In genomic region chr9:114696814-114697544, GRCh38 we compare ENCODE assay signal across 8 cellular contexts. TPM values are rescaled to one million over a fixed set of nuclear protein-coding genes. Genes with fewer than 3 reads are reported as not detected.
A peak's percentile ranks its signal among the peaks of the same experiment; 100 is the strongest.
DNase-seq lines count a peak whose midpoint lies in the region; ATAC-seq lines count a peak whose summit lies in the region.

No MANE protein-coding gene starts in this region.

- H3K4me3 Mint-ChIP-seq in activated CD8-positive, alpha-beta T cell treated with anti-CD3 and anti-CD28 coated beads, Interleukin-2, amount 10 ng/mL, durations not matched to agents 7 days and 5 days = peak overlapping the region; percentile 52

- no peaks in the 10 kb centered on the region for H3K9me3 ChIP-seq in MG63

- H3K4me3 ChIP-seq in MG63 = no peak overlapping the region

- peaks cover 3% of the 10 kb centered on the region for H3K9me3 Mint-ChIP-seq in activated CD8-positive, alpha-beta T cell treated with anti-CD3 and anti-CD28 coated beads, Interleukin-2, amount 10 ng/mL, durations not matched to agents 7 days and 5 days (ENCODE audit: insufficient read depth)

- H3K4me1 Mint-ChIP-seq in activated CD8-positive, alpha-beta T cell treated with anti-CD3 and anti-CD28 coated beads, Interleukin-2, amount 10 ng/mL, durations not matched to agents 7 days and 5 days (ENCODE audit: low read depth) = peaks cover 94% of the 10 kb centered on the region

- no peaks in the 10 kb centered on the region for H3K36me3 ChIP-seq in MG63

- CTCF ChIA-PET in activated CD8-positive, alpha-beta T cell treated with anti-CD3 and anti-CD28 coated beads, Interleukin-2, amount 10 ng/mL, durations not matched to agents 7 days and 5 days (lab: Charles Lee) = interaction anchor here (1.1 to 10.0 kb wide), 9 partner anchors 9 to 233 kb away, joined by 3 to 90 read pairs (median 9); partner anchors contain the start of genes TEX48 and TNFSF8

- no peaks in the 10 kb centered on the region for H3K27me3 ChIP-seq in MG63

- POLR2A ChIA-PET in activated CD8-positive, alpha-beta T cell treated with anti-CD3 and anti-CD28 coated beads, Interleukin-2, amount 10 ng/mL, durations not matched to agents 7 days and 5 days (lab: Charles Lee) = interaction anchor here (0.6 to 5.1 kb wide), 13 partner anchors 8 to 233 kb away, joined by 3 to 55 read pairs (median 4); partner anchors contain the start of genes ATP6V1G1 and TNFSF8

- peak; percentile 68 for ATAC-seq in GM19035 (IDR thresholded peaks at IDR 0.05; ENCODE audit: unreplicated experiment)
- ATAC-seq in HG03025 (IDR thresholded peaks at IDR 0.05; ENCODE audit: low FRiP score, unreplicated experiment) = peak; percentile 50
- peak; percentile 76 for ATAC-seq in activated CD8-positive, alpha-beta T cell treated with anti-CD3 and anti-CD28 coated beads, Interleukin-2, amount 10 ng/mL, durations not matched to agents 7 days and 5 days

- DNase-seq in activated CD8-positive, alpha-beta T cell treated with anti-CD3 and anti-CD28 coated beads, Interleukin-2, amount 10 ng/mL, durations not matched to agents 7 days and 5 days = peak; percentile 89
- DNase-seq in stimulated activated CD4-positive, alpha-beta T cell treated with anti-CD3 and anti-CD28 coated beads, Interleukin-2, amount 100 ng/mL, for 24 hours = peak; percentile 70 to 74
- DNase-seq in cortex of kidney (lab: John Stamatoyannopoulos, UW) (no peak), Ammon's horn (ENCODE audit: low spot score) (no peak), MG63 (no peak), GOT3 (lab: John Stamatoyannopoulos, UW) (no peak)

- peak overlapping the region; percentile 98 for H3K27ac Mint-ChIP-seq in activated CD8-positive, alpha-beta T cell treated with anti-CD3 and anti-CD28 coated beads, Interleukin-2, amount 10 ng/mL, durations not matched to agents 7 days and 5 days

- H3K36me3 Mint-ChIP-seq in activated CD8-positive, alpha-beta T cell treated with anti-CD3 and anti-CD28 coated beads, Interleukin-2, amount 10 ng/mL, durations not matched to agents 7 days and 5 days (ENCODE audit: low read depth) = peaks cover 43% of the 10 kb centered on the region

- H3K27me3 Mint-ChIP-seq in activated CD8-positive, alpha-beta T cell treated with anti-CD3 and anti-CD28 coated beads, Interleukin-2, amount 10 ng/mL, durations not matched to agents 7 days and 5 days (ENCODE audit: low read depth) = no peaks in the 10 kb centered on the region

RNA-seq across cellular contexts. Expression of gene TEX48, which starts 15.0 kb away (rescaled TPM):
- 1 to 10 TPM in 1 of 2 experiments, under 1 TPM in 1; 0.61 to 1.7 TPM for total RNA-seq in activated CD8-positive, alpha-beta T cell treated with anti-CD3 and anti-CD28 coated beads, Interleukin-2, amount 10 ng/mL, durations not matched to agents 7 days and 5 days
- total RNA-seq in MG63 (2014; rRNA removed; shearing (Covaris generic); ENCODE audit: low replicate concordance) = not detected in 2 replicates

RNA-seq across cellular contexts. Expression of gene TEX53, which starts 39.4 kb away (rescaled TPM):
- not detected for total RNA-seq in activated CD8-positive, alpha-beta T cell treated with anti-CD3 and anti-CD28 coated beads, Interleukin-2, amount 10 ng/mL, durations not matched to agents 7 days and 5 days
- not detected in 2 replicates for total RNA-seq in MG63 (2014; rRNA removed; shearing (Covaris generic); ENCODE audit: low replicate concordance)

Comparison
In these comparisons a context has a peak if more than half of its experiments do, and no peak if none do; other contexts are left out.
1. DNase-seq: peak in activated CD8-positive, alpha-beta T cell treated with anti-CD3 and anti-CD28 coated beads, Interleukin-2, amount 10 ng/mL, durations not matched to agents 7 days and 5 days (single experiment) and stimulated activated CD4-positive, alpha-beta T cell treated with anti-CD3 and anti-CD28 coated beads, Interleukin-2, amount 100 ng/mL, for 24 hours (2 of 2); none in cortex of kidney (single experiment), Ammon's horn (single experiment), MG63 (single experiment) and GOT3 (single experiment).
2. Peak in every context shown above with its lines, with median percentiles within 50 percentile points of each other: ATAC-seq.